ENCODE assay signal across 13 cellular contexts in genomic region chr7:17054836-17055235, GRCh38.
DNase-seq lines count a peak whose midpoint lies in the region; ATAC-seq and TF ChIP-seq lines count a peak whose summit lies in the region.
"Had no signal": no experiment of that assay in that cellular context is flagged by ENCODE, and none has a peak within 500 bp of the region (broad histone marks: within the 10 kb centered on the region; RNA-seq: fewer than 3 reads in every experiment).

No MANE protein-coding gene starts in this region.

- no CpG with 5 or more reads among the region's 2 CpGs for WGBS in IMR-90 (ENCODE audit: extremely low coverage in 2 of 2, insufficient read length in 1 of 2), 2 experiments

- H4K5ac ChIP-seq in IMR-90 (ENCODE audit: low read depth, low read length) = no peak overlapping the region

- no peak overlapping the region for H4K8ac ChIP-seq in IMR-90 (ENCODE audit: low read depth in 2 of 2, low read length in 2 of 2)

- DNase-seq in IMR-90 (no peak), epithelial cell of esophagus (ENCODE audit: low read depth) (peak; percentile 78), left lung (no peak), D341Med (ENCODE audit: low spot score) (no peak)
- DNase-seq in activated CD4-positive, alpha-beta T cell treated with anti-CD3 and anti-CD28 coated beads for 4 hours = no peak
- DNase-seq: CD4-positive, CD25-positive, alpha-beta regulatory T cell; DMS 273 treated with DMSO at 0.1 percent for 48 hours; GM23248 had no signal

- no peak overlapping the region for H3K27ac ChIP-seq in IMR-90 (ENCODE audit: insufficient read depth, low read length)
- H3K27ac ChIP-seq in left lung = no peak overlapping the region
- H3K27ac ChIP-seq: A549; BLaER1 treated with 17β-estradiol and CSF1 and Interleukin-3, amounts not matched to agents 10 nM and 100 nM; GM23248 had no signal

- no peak overlapping the region for H3K4me3 ChIP-seq in IMR-90 (ENCODE audit: insufficient read depth, low read depth, low read length)
- H3K4me3 ChIP-seq in epithelial cell of esophagus (ENCODE audit: low read length) = no peak overlapping the region
- no peak overlapping the region for H3K4me3 ChIP-seq in left lung
- H3K4me3 ChIP-seq: A549; BLaER1 treated with 17β-estradiol and CSF1 and Interleukin-3, amounts not matched to agents 10 nM and 100 nM; GM12878; GM23248 had no signal

- CTCF ChIA-PET in IMR-90 (lab: Yijun Ruan, JAX) = no interaction called here

- H4K20me1 ChIP-seq in IMR-90 (ENCODE audit: insufficient read depth, low read length) = no peaks in the 10 kb centered on the region
- H4K20me1 ChIP-seq: BLaER1 treated with 17β-estradiol and CSF1 and Interleukin-3, amounts not matched to agents 10 nM and 100 nM had no signal

- H2BK5ac ChIP-seq in IMR-90 (ENCODE audit: low read depth, low read length, poor library complexity, severe bottlenecking) = no peak overlapping the region

- no peaks in the 10 kb centered on the region for H3K9me3 ChIP-seq in IMR-90 (ENCODE audit: control insufficient read depth, insufficient read depth, low read length)
- H3K9me3 ChIP-seq in left lung = no peaks in the 10 kb centered on the region
- H3K9me3 ChIP-seq: A549 had no signal

- TF ChIP-seq CTCF in IMR-90 (conservative IDR thresholded peaks at IDR 0.05; ENCODE audit: low read depth, low read length) (no peak), epithelial cell of esophagus (IDR thresholded peaks at IDR 0.05; ENCODE audit: insufficient read depth, low read depth, low read length, missing control alignments) (no peak), left lung (IDR thresholded peaks at IDR 0.05) (no peak)

- H3K4me1 ChIP-seq in IMR-90 (ENCODE audit: control insufficient read depth, insufficient read depth, low read length) (no peaks in the 10 kb centered on the region), left lung (peaks cover 4 to 12% of the 10 kb centered on the region in 2 donors)
- H3K4me1 ChIP-seq: A549 had no signal

- H2BK120ac ChIP-seq in IMR-90 (ENCODE audit: low read depth, low read length) = no peak overlapping the region

- dilution Hi-C loops in IMR-90 (cut with HindIII; ENCODE audit: low sequenced_read_pairs, unreplicated experiment) = no loop called here

- H2AFZ ChIP-seq in IMR-90 (replicated peaks; ENCODE audit: low read length, poor library complexity) = no peak overlapping the region
- H2AFZ ChIP-seq: GM23248 had no signal

- no peak overlapping the region for H2BK15ac ChIP-seq in IMR-90 (ENCODE audit: low read depth, low read length)

- no peak overlapping the region for H3K56ac ChIP-seq in IMR-90 (ENCODE audit: extremely low read depth, insufficient read depth, low read length)

- H3K18ac ChIP-seq in IMR-90 (ENCODE audit: low read depth, low read length) = no peak overlapping the region

- H2AK5ac ChIP-seq in IMR-90 (ENCODE audit: low read depth, low read length) = no peak overlapping the region

- H2AK9ac ChIP-seq in IMR-90 (replicated peaks; ENCODE audit: low read depth, low read length, poor library complexity) = no peak overlapping the region

- no peak overlapping the region for H3K4ac ChIP-seq in IMR-90 (ENCODE audit: low read depth, low read length)

- H3K9me1 ChIP-seq in IMR-90 (ENCODE audit: insufficient read depth, low read length) = no peaks in the 10 kb centered on the region

- TF ChIP-seq RAD21 in IMR-90 (IDR thresholded peaks at IDR 0.05; ENCODE audit: low read length) = no peak

- no peak overlapping the region for H3K4me2 ChIP-seq in IMR-90 (ENCODE audit: low read depth, low read length)
- H3K4me2 ChIP-seq: A549; BLaER1 treated with 17β-estradiol and CSF1 and Interleukin-3, amounts not matched to agents 10 nM and 100 nM had no signal

- no peak overlapping the region for H4K91ac ChIP-seq in IMR-90 (ENCODE audit: insufficient read depth, low read depth, low read length)

- H3K9ac ChIP-seq in IMR-90 (ENCODE audit: low read depth, low read length) = no peak overlapping the region
- H3K9ac ChIP-seq: BLaER1 treated with 17β-estradiol and CSF1 and Interleukin-3, amounts not matched to agents 10 nM and 100 nM; GM23248 had no signal

- no TSS peak for BruUV-seq in IMR-90 (replicated peaks; lab: Mats Ljungman, UMichigan)

- H3K79me1 ChIP-seq in IMR-90 (ENCODE audit: low read depth in 1 of 2, low read length in 2 of 2) = no peaks in the 10 kb centered on the region

- in situ Hi-C loops in IMR-90 (cut with MboI; ENCODE audit: low sequenced_read_pairs) = no loop called here

- H3K36me3 ChIP-seq in IMR-90 (ENCODE audit: control insufficient read depth, insufficient read depth, low read length) = no peaks in the 10 kb centered on the region
- H3K36me3 ChIP-seq in left lung = no peaks in the 10 kb centered on the region
- H3K36me3 ChIP-seq: BLaER1 treated with 17β-estradiol and CSF1 and Interleukin-3, amounts not matched to agents 10 nM and 100 nM had no signal

- ATAC-seq in IMR-90 (ENCODE audit: low read depth) (no peak), left lung (peak; percentile 33), GM19035 (IDR thresholded peaks at IDR 0.05; ENCODE audit: unreplicated experiment) (no peak)
- ATAC-seq: A549, GM12878, HCT116 had no signal

- POLR2A ChIA-PET in IMR-90 (lab: Charles Lee; ENCODE audit: unreplicated experiment) = no interaction called here

- H3K23ac ChIP-seq in IMR-90 (ENCODE audit: low read depth, low read length) = no peak overlapping the region

- H3K14ac ChIP-seq in IMR-90 (replicated peaks; ENCODE audit: low read depth, low read length) = 0 out of 2 replicates have a peak overlapping the region, but pooled peaks have one; percentile 22

- H3K27me3 ChIP-seq in IMR-90 (ENCODE audit: control insufficient read depth, insufficient read depth, low read length) (no peaks in the 10 kb centered on the region), left lung (no peaks in the 10 kb centered on the region)

- no peak overlapping the region for H2BK20ac ChIP-seq in IMR-90 (ENCODE audit: low read depth, low read length)

- TF ChIP-seq POLR2A in IMR-90 (IDR thresholded peaks at IDR 0.05; ENCODE audit: low read depth, low read length) = no peak

- intact Hi-C loops in IMR-90 (cut with micrococcal nuclease) = no loop called here
- intact Hi-C loops in left lung (cut with DNase I) = no loop called here

TF ChIP-seq in IMR-90, 13 proteins besides CTCF, POLR2A, EP300 and RAD21:
- TF ChIP-seq RFX5 (IDR thresholded peaks at IDR 0.05; ENCODE audit: low read depth, low read length) (no peak), FOS (IDR thresholded peaks at IDR 0.05; ENCODE audit: low read depth, low read length) (no peak), MAFK (IDR thresholded peaks at IDR 0.05; ENCODE audit: low read depth, low read length) (no peak)
TF ChIP-seq in IMR-90: peak in this region for 0.
